Comparison of ENCODE assay signal across 8 cellular contexts in genomic region chr19:29714953-29715694, GRCh38. TPM values are rescaled to one million over a fixed set of nuclear protein-coding genes. Genes with fewer than 3 reads are reported as not detected.
A peak's percentile ranks its signal among the peaks of the same experiment; 100 is the strongest.
DNase-seq lines count a peak whose midpoint lies in the region; ATAC-seq and TF ChIP-seq lines count a peak whose summit lies in the region.

TSS of gene C19orf12 (minus strand) at chr19:29715261. CDS start at chr19:29708413, 6,848 bp downstream.

- intact Hi-C loops in T-helper 1 cell treated with Interleukin-12 subunit alpha and Interleukin-12 subunit beta and Interleukin-4 antibody, amounts not matched to agents 30 ng/mL and 1 ng/mL, for 36 hours (cut with micrococcal nuclease): loop anchor here (1.0 to 5.0 kb wide), 6 partner anchors 10 to 503 kb away; partner anchors contain the start of genes UQCRFS1 and URI1

- DNase-seq in anterior cingulate cortex (lab: John Stamatoyannopoulos, UW) (peak in 51 of 58 donors; percentile 30 to 86 (median 62)), hepatic stellate cell (ENCODE audit: low spot score) (peak; percentile 53), putamen (ENCODE audit: low spot score) (peak; percentile 70), NCI-H2107 (lab: John Stamatoyannopoulos, UW) (no peak)

- H3K9ac ChIP-seq in ES-I3 (ENCODE audit: low read depth, low read length): peak within 1 kb of the TSS; percentile 94

- TF ChIP-seq RAD21 in Ishikawa (IDR thresholded peaks at IDR 0.05; ENCODE audit: low read depth): no peak

- ATAC-seq in GM21529 (IDR thresholded peaks at IDR 0.05; ENCODE audit: unreplicated experiment): peak; percentile 73

- TF ChIP-seq EP300 in Ishikawa (IDR thresholded peaks at IDR 0.05; ENCODE audit: borderline replicate concordance): no peak

- H3K36me3 ChIP-seq in ES-I3 (ENCODE audit: insufficient read depth, low read length): no peaks in the 10 kb centered on the region

- no peaks in the 10 kb centered on the region for H3K9me3 ChIP-seq in ES-I3 (ENCODE audit: control insufficient read depth, insufficient read depth, low read length)

- H3K4me1 ChIP-seq in ES-I3 (ENCODE audit: insufficient read depth, low read length): peaks cover 8% of the 10 kb centered on the region; the same call in 1 of the 2 replicates

TF ChIP-seq in Ishikawa, 13 proteins besides CTCF, POLR2A, EP300 and RAD21:
- TF ChIP-seq ZBTB7A (IDR thresholded peaks at IDR 0.05; ENCODE audit: low read depth): peak; percentile 70
- peak; percentile 43; the same call in 1 of the 2 replicates for TF ChIP-seq MAX (IDR thresholded peaks at IDR 0.05)
- peak; percentile 65; the same call in 1 of the 2 replicates for TF ChIP-seq TAF1 (IDR thresholded peaks at IDR 0.05; ENCODE audit: low read depth)
- no peak for TF ChIP-seq YY1 (IDR thresholded peaks at IDR 0.05; ENCODE audit: low read depth)
- no peak for TF ChIP-seq TEAD4 (IDR thresholded peaks at IDR 0.05)
- TF ChIP-seq TCF12 (IDR thresholded peaks at IDR 0.05; ENCODE audit: low read depth): 0 out of 2 replicates have a peak, but pooled peaks have one; percentile 5
- no peak for TF ChIP-seq EGR1 (IDR thresholded peaks at IDR 0.05)
- no peak for TF ChIP-seq CREB1 (IDR thresholded peaks at IDR 0.05; ENCODE audit: low read depth)

RNA-seq across cellular contexts. Expression of gene C19orf12, which starts in this region (rescaled TPM):
- 53.8 and 54.5 TPM in 2 replicates for total RNA-seq in T-helper 1 cell treated with Interleukin-12 subunit alpha and Interleukin-12 subunit beta and Interleukin-4 antibody, amounts not matched to agents 30 ng/mL and 1 ng/mL, for 36 hours
